ENCODE assay signal across 2 cellular contexts in genomic region chr12:34219046-34219770, GRCh38.
TF ChIP-seq lines count a peak whose summit lies in the region.

No MANE protein-coding gene starts in this region.

TF ChIP-seq in A549, 52 proteins besides CTCF, POLR2A, EP300 and RAD21 (continued from another document):
- no peak for TF ChIP-seq FOSB (CRISPR knock-in tag; IDR thresholded peaks at IDR 0.05)
- TF ChIP-seq CHD4 (IDR thresholded peaks at IDR 0.05; ENCODE audit: borderline replicate concordance): no peak

TF ChIP-seq in SK-N-SH treated with all-trans-retinoic acid at 6 μM for 48 hours, 23 proteins besides CTCF, POLR2A, EP300 and RAD21 (continued from another document):
- TF ChIP-seq CREB5 (CRISPR knock-in tag; IDR thresholded peaks at IDR 0.05; ENCODE audit: low read depth) (no peak), ARNTL (CRISPR knock-in tag; IDR thresholded peaks at IDR 0.05; ENCODE audit: borderline replicate concordance, low read depth) (no peak), PATZ1 (CRISPR knock-in tag; IDR thresholded peaks at IDR 0.05; ENCODE audit: borderline replicate concordance) (no peak), ZNF8 (CRISPR knock-in tag; IDR thresholded peaks at IDR 0.05) (no peak)
